ENCODE assay signal across 1 cellular context in genomic region chr7:1532456-1533254, GRCh38.
TF ChIP-seq lines count a peak whose summit lies in the region.

No MANE protein-coding gene starts in this region.

TF ChIP-seq in HepG2, 621 proteins besides CTCF, POLR2A, EP300 and RAD21 (continues in another document):
- TF ChIP-seq SCMH1 (CRISPR knock-in tag; IDR thresholded peaks at IDR 0.05; ENCODE audit: borderline replicate concordance) (no peak), MATR3 (CRISPR knock-in tag; IDR thresholded peaks at IDR 0.05) (no peak), ZFP90 (CRISPR knock-in tag; IDR thresholded peaks at IDR 0.05; ENCODE audit: borderline replicate concordance) (no peak), CREB1 (IDR thresholded peaks at IDR 0.05) (peak; percentile 47), CREB1 (CRISPR knock-in tag; IDR thresholded peaks at IDR 0.05) (no peak; the same call in 1 of the 2 replicates), ZSCAN12 (CRISPR knock-in tag; IDR thresholded peaks at IDR 0.05) (0 out of 2 replicates have a peak, but pooled peaks have one; percentile 24), PAXIP1 (CRISPR knock-in tag; conservative IDR thresholded peaks at IDR 0.05) (peak; percentile 82), RBM39 (IDR thresholded peaks at IDR 0.05; ENCODE audit: low read depth, low read length, poor library complexity, severe bottlenecking) (no peak), ZNF746 (CRISPR knock-in tag; IDR thresholded peaks at IDR 0.05) (peak; percentile 82), NR3C1 (CRISPR knock-in tag; IDR thresholded peaks at IDR 0.05) (no peak), ZNF180 (CRISPR knock-in tag; IDR thresholded peaks at IDR 0.05; ENCODE audit: borderline replicate concordance, low read depth) (no peak), ZNF431 (CRISPR knock-in tag; IDR thresholded peaks at IDR 0.05; ENCODE audit: borderline replicate concordance, low read depth) (no peak), TMF1 (CRISPR knock-in tag; IDR thresholded peaks at IDR 0.05; ENCODE audit: low read depth) (no peak), ZNF18 (CRISPR knock-in tag; IDR thresholded peaks at IDR 0.05; ENCODE audit: insufficient replicate concordance) (no peak), ATF3 (CRISPR knock-in tag; IDR thresholded peaks at IDR 0.05) (peak; percentile 92), ZNF124 (CRISPR knock-in tag; IDR thresholded peaks at IDR 0.05) (no peak), ZNF138 (CRISPR knock-in tag; IDR thresholded peaks at IDR 0.05; ENCODE audit: low read depth) (no peak), SRSF1 (optimal IDR thresholded peaks at IDR 0.05; ENCODE audit: low read depth, low read length) (no peak), FOXO1 (CRISPR knock-in tag; IDR thresholded peaks at IDR 0.05) (peak; percentile 42; the same call in 1 of the 2 replicates), ZNF281 (CRISPR knock-in tag; IDR thresholded peaks at IDR 0.05; ENCODE audit: borderline replicate concordance) (no peak), HDAC1 (CRISPR knock-in tag; IDR thresholded peaks at IDR 0.05) (peak; percentile 64; the same call in 1 of the 2 replicates), ZBTB21 (CRISPR knock-in tag; IDR thresholded peaks at IDR 0.05) (0 out of 2 replicates have a peak, but pooled peaks have one; percentile 16), KLF13 (CRISPR knock-in tag; IDR thresholded peaks at IDR 0.05) (no peak), HDAC2 (CRISPR knock-in tag; IDR thresholded peaks at IDR 0.05) (peak; percentile 71), RFXANK (CRISPR knock-in tag; IDR thresholded peaks at IDR 0.05) (no peak), GATAD2A (CRISPR knock-in tag; IDR thresholded peaks at IDR 0.05) (peak; percentile 85), ZNF720 (CRISPR knock-in tag; IDR thresholded peaks at IDR 0.05) (no peak), HMG20B (CRISPR knock-in tag; conservative IDR thresholded peaks at IDR 0.05) (no peak), CREBL2 (CRISPR knock-in tag; IDR thresholded peaks at IDR 0.05; ENCODE audit: borderline replicate concordance) (no peak), ZNF160 (CRISPR knock-in tag; IDR thresholded peaks at IDR 0.05) (no peak), KAT7 (CRISPR knock-in tag; IDR thresholded peaks at IDR 0.05; ENCODE audit: borderline replicate concordance) (no peak), ZNF260 (CRISPR knock-in tag; IDR thresholded peaks at IDR 0.05; ENCODE audit: borderline replicate concordance, low read depth) (no peak), SNAPC4 (CRISPR knock-in tag; IDR thresholded peaks at IDR 0.05) (no peak), RERE (CRISPR knock-in tag; IDR thresholded peaks at IDR 0.05; ENCODE audit: low read depth) (no peak), RARA (CRISPR knock-in tag; IDR thresholded peaks at IDR 0.05) (peak; percentile 55; the same call in 1 of the 2 replicates), ERF (CRISPR knock-in tag; IDR thresholded peaks at IDR 0.05) (peak; percentile 19; the same call in 1 of the 2 replicates), ASH2L (IDR thresholded peaks at IDR 0.05; ENCODE audit: insufficient read length, low read depth, low read length) (peak; percentile 54), CCAR2 (optimal IDR thresholded peaks at IDR 0.05; ENCODE audit: low read depth, low read length) (no peak), RFX3 (CRISPR knock-in tag; IDR thresholded peaks at IDR 0.05) (no peak), ISL2 (CRISPR knock-in tag; IDR thresholded peaks at IDR 0.05) (0 out of 2 replicates have a peak, but pooled peaks have one; percentile 40), ONECUT2 (CRISPR knock-in tag; IDR thresholded peaks at IDR 0.05) (no peak), ZSCAN25 (CRISPR knock-in tag; IDR thresholded peaks at IDR 0.05) (no peak)
